1 cellular context compared by ENCODE assay signal in the genomic region with DNA sequence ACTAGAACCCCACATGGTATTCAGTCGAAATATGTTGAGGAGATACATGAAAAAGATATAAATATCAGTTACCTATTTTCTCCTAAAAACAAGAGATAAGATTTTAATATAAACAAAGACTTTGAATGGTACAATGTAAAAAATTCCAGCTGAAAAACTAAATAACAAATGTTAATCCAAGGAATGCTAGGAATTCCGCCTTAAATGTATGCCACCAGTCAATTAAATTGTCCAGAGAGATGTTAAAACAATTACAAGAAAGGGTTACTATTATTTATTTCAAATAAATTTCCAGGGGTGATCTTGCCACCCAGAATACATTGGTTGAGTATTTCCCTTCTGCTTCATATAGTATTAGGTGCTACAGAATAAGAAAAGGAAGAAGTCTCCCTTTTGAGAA.
TF ChIP-seq lines count a peak whose summit lies in the region.

No MANE protein-coding gene starts in this region.

TF ChIP-seq in H1, 55 proteins besides CTCF, POLR2A, EP300 and RAD21:
- no peak for TF ChIP-seq SP1 (IDR thresholded peaks at IDR 0.05; ENCODE audit: low read depth, low read length)
- TF ChIP-seq ASH2L (IDR thresholded peaks at IDR 0.05; ENCODE audit: low read length): no peak
- peak; percentile 85 for TF ChIP-seq TEAD4 (IDR thresholded peaks at IDR 0.05; ENCODE audit: low read depth, low read length)
- TF ChIP-seq SP2 (IDR thresholded peaks at IDR 0.05; ENCODE audit: low read length): no peak
- TF ChIP-seq RNF2 (IDR thresholded peaks at IDR 0.05; ENCODE audit: borderline replicate concordance, low read depth, low read length, missing control alignments, poor library complexity, severe bottlenecking): no peak
- TF ChIP-seq KDM1A (IDR thresholded peaks at IDR 0.05; ENCODE audit: borderline replicate concordance, low read length): no peak
- no peak for TF ChIP-seq TBP (IDR thresholded peaks at IDR 0.05; ENCODE audit: low read depth, low read length)
- TF ChIP-seq, protein P1, sequence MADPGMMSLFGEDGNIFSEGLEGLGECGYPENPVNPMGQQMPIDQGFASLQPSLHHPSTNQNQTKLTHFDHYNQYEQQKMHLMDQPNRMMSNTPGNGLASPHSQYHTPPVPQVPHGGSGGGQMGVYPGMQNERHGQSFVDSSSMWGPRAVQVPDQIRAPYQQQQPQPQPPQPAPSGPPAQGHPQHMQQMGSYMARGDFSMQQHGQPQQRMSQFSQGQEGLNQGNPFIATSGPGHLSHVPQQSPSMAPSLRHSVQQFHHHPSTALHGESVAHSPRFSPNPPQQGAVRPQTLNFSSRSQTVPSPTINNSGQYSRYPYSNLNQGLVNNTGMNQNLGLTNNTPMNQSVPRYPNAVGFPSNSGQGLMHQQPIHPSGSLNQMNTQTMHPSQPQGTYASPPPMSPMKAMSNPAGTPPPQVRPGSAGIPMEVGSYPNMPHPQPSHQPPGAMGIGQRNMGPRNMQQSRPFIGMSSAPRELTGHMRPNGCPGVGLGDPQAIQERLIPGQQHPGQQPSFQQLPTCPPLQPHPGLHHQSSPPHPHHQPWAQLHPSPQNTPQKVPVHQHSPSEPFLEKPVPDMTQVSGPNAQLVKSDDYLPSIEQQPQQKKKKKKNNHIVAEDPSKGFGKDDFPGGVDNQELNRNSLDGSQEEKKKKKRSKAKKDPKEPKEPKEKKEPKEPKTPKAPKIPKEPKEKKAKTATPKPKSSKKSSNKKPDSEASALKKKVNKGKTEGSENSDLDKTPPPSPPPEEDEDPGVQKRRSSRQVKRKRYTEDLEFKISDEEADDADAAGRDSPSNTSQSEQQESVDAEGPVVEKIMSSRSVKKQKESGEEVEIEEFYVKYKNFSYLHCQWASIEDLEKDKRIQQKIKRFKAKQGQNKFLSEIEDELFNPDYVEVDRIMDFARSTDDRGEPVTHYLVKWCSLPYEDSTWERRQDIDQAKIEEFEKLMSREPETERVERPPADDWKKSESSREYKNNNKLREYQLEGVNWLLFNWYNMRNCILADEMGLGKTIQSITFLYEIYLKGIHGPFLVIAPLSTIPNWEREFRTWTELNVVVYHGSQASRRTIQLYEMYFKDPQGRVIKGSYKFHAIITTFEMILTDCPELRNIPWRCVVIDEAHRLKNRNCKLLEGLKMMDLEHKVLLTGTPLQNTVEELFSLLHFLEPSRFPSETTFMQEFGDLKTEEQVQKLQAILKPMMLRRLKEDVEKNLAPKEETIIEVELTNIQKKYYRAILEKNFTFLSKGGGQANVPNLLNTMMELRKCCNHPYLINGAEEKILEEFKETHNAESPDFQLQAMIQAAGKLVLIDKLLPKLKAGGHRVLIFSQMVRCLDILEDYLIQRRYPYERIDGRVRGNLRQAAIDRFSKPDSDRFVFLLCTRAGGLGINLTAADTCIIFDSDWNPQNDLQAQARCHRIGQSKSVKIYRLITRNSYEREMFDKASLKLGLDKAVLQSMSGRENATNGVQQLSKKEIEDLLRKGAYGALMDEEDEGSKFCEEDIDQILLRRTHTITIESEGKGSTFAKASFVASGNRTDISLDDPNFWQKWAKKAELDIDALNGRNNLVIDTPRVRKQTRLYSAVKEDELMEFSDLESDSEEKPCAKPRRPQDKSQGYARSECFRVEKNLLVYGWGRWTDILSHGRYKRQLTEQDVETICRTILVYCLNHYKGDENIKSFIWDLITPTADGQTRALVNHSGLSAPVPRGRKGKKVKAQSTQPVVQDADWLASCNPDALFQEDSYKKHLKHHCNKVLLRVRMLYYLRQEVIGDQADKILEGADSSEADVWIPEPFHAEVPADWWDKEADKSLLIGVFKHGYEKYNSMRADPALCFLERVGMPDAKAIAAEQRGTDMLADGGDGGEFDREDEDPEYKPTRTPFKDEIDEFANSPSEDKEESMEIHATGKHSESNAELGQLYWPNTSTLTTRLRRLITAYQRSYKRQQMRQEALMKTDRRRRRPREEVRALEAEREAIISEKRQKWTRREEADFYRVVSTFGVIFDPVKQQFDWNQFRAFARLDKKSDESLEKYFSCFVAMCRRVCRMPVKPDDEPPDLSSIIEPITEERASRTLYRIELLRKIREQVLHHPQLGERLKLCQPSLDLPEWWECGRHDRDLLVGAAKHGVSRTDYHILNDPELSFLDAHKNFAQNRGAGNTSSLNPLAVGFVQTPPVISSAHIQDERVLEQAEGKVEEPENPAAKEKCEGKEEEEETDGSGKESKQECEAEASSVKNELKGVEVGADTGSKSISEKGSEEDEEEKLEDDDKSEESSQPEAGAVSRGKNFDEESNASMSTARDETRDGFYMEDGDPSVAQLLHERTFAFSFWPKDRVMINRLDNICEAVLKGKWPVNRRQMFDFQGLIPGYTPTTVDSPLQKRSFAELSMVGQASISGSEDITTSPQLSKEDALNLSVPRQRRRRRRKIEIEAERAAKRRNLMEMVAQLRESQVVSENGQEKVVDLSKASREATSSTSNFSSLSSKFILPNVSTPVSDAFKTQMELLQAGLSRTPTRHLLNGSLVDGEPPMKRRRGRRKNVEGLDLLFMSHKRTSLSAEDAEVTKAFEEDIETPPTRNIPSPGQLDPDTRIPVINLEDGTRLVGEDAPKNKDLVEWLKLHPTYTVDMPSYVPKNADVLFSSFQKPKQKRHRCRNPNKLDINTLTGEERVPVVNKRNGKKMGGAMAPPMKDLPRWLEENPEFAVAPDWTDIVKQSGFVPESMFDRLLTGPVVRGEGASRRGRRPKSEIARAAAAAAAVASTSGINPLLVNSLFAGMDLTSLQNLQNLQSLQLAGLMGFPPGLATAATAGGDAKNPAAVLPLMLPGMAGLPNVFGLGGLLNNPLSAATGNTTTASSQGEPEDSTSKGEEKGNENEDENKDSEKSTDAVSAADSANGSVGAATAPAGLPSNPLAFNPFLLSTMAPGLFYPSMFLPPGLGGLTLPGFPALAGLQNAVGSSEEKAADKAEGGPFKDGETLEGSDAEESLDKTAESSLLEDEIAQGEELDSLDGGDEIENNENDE (IDR thresholded peaks at IDR 0.05; ENCODE audit: insufficient replicate concordance, low read length): peak; percentile 84
- no peak for TF ChIP-seq SIRT6 (IDR thresholded peaks at IDR 0.05; ENCODE audit: low read length)
- TF ChIP-seq RXRA (IDR thresholded peaks at IDR 0.05; ENCODE audit: insufficient read depth, low read depth, low read length): no peak
TF ChIP-seq in H1: peak in this region for 2.
